Comparison of ENCODE assay signal across 1 cellular context in genomic region chr11:118911880-118912741, GRCh38.
TF ChIP-seq lines count a peak whose summit lies in the region.

No MANE protein-coding gene starts in this region.

TF ChIP-seq in HEK293, 187 proteins besides CTCF, POLR2A, EP300 and RAD21 (continued from another document):
- TF ChIP-seq ZBTB6 (tag by site-specific recombination; IDR thresholded peaks at IDR 0.05) (no peak), PATZ1 (tag by site-specific recombination; IDR thresholded peaks at IDR 0.05) (peak; percentile 76), ZNF335 (tag by site-specific recombination; conservative IDR thresholded peaks at IDR 0.05) (no peak; the same call in 1 of the 2 replicates), ZNF704 (tag by site-specific recombination; IDR thresholded peaks at IDR 0.05) (no peak), ZNF768 (tag by site-specific recombination; IDR thresholded peaks at IDR 0.05) (no peak), ZNF521 (tag by site-specific recombination; IDR thresholded peaks at IDR 0.05) (no peak), ZNF843 (tag by site-specific recombination; IDR thresholded peaks at IDR 0.05) (no peak), ZNF157 (tag by site-specific recombination; IDR thresholded peaks at IDR 0.05) (no peak), KLF9 (tag by site-specific recombination; IDR thresholded peaks at IDR 0.05; ENCODE audit: low read depth) (peak; percentile 48; the same call in 1 of the 2 replicates), ZSCAN30 (tag by site-specific recombination; IDR thresholded peaks at IDR 0.05) (no peak), ZNF37A (tag by site-specific recombination; IDR thresholded peaks at IDR 0.05) (no peak), PRDM10 (tag by site-specific recombination; IDR thresholded peaks at IDR 0.05) (peak; percentile 91), ZNF626 (tag by site-specific recombination; IDR thresholded peaks at IDR 0.05) (no peak), ZNF311 (tag by site-specific recombination; IDR thresholded peaks at IDR 0.05; ENCODE audit: borderline replicate concordance) (no peak), ZNF114 (tag by site-specific recombination; IDR thresholded peaks at IDR 0.05) (no peak), ZNF585B (tag by site-specific recombination; IDR thresholded peaks at IDR 0.05) (no peak)
